Comparison of ENCODE assay signal across 8 cellular contexts in genomic region chr2:70115646-70116442, GRCh38. TPM values are rescaled to one million over a fixed set of nuclear protein-coding genes. Genes with fewer than 3 reads are reported as not detected.
DNase-seq lines count a peak whose midpoint lies in the region; ATAC-seq lines count a peak whose summit lies in the region.

No MANE protein-coding gene starts in this region.

- peaks cover 53% of the 10 kb centered on the region for H3K4me1 Mint-ChIP-seq in activated naive CD8-positive, alpha-beta T cell treated with anti-CD3 and anti-CD28 coated beads for 36 hours

- H3K4me3 ChIP-seq in trophoblast cell (ENCODE audit: low read depth, low read length): no peak overlapping the region

- ATAC-seq in GM18858 (IDR thresholded peaks at IDR 0.05; ENCODE audit: unreplicated experiment): peak; percentile 57
- peak; percentile 66 for ATAC-seq in HG02678 (IDR thresholded peaks at IDR 0.05; ENCODE audit: unreplicated experiment)
- no peak for ATAC-seq in HG03139 (IDR thresholded peaks at IDR 0.05; ENCODE audit: unreplicated experiment)

- no peak overlapping the region for H2AK5ac ChIP-seq in trophoblast cell (ENCODE audit: low read length)

- peaks cover 15 to 30% of the 10 kb centered on the region in 2 experiments for H3K4me1 ChIP-seq in trophoblast cell (ENCODE audit: control insufficient read depth in 1 of 2, insufficient read depth in 2 of 2, low read length in 2 of 2)

- no peak overlapping the region for H3K27ac ChIP-seq in trophoblast cell (ENCODE audit: low read depth, low read length)

- no peak overlapping the region for H3K4me2 ChIP-seq in trophoblast cell (ENCODE audit: low read length)

- no peaks in the 10 kb centered on the region for H3K9me3 Mint-ChIP-seq in activated naive CD8-positive, alpha-beta T cell treated with anti-CD3 and anti-CD28 coated beads for 36 hours

- H2BK12ac ChIP-seq in trophoblast cell (ENCODE audit: low read length): peak overlapping the region; percentile 91

- no peak for DNase-seq in activated naive CD8-positive, alpha-beta T cell treated with anti-CD3 and anti-CD28 coated beads for 36 hours
- DNase-seq in trophoblast cell (peak in 1 of 2 donors; percentile 52), NOMO-1 treated with DMSO at 0.1 percent for 48 hours (lab: John Stamatoyannopoulos, UW; ENCODE audit: unreplicated experiment) (no peak), G401 (ENCODE audit: low spot score) (no peak)
- no peak for DNase-seq in activated effector memory CD4-positive, alpha-beta T cell treated with anti-CD3 and anti-CD28 coated beads, Interleukin-2, amount 50 U/mL, for 16 hours

- H3K23ac ChIP-seq in trophoblast cell (ENCODE audit: low read length): no peak overlapping the region

- peaks cover 12% of the 10 kb centered on the region for H3K79me1 ChIP-seq in trophoblast cell (ENCODE audit: low read length)

- no peak overlapping the region for H2AFZ ChIP-seq in trophoblast cell (ENCODE audit: insufficient read depth, low read length, poor library complexity)

- no peak overlapping the region for H3K14ac ChIP-seq in trophoblast cell (ENCODE audit: low read length)

- no CpG with 5 or more reads among the region's 8 CpGs for WGBS in trophoblast cell (ENCODE audit: extremely low coverage, insufficient coverage, insufficient read length)

- no peaks in the 10 kb centered on the region for H3K79me2 ChIP-seq in trophoblast cell (ENCODE audit: control insufficient read depth, insufficient read depth, low read length, poor library complexity)

- H4K8ac ChIP-seq in trophoblast cell (ENCODE audit: low read depth, low read length): peak overlapping the region; percentile 45

- H4K12ac ChIP-seq in trophoblast cell (ENCODE audit: low read depth, low read length): peak overlapping the region; percentile 38

- H3K9ac ChIP-seq in trophoblast cell (ENCODE audit: low read length): no peak overlapping the region

- in situ Hi-C loops in G401 (cut with HindIII; ENCODE audit: low sequenced_read_pairs): no loop called here

- no peaks in the 10 kb centered on the region for H3K9me3 ChIP-seq in trophoblast cell (ENCODE audit: insufficient read depth, low read depth, low read length)

- H2BK120ac ChIP-seq in trophoblast cell (ENCODE audit: insufficient read depth, low read length, poor library complexity): peak overlapping the region; percentile 38

- H3K27ac Mint-ChIP-seq in activated naive CD8-positive, alpha-beta T cell treated with anti-CD3 and anti-CD28 coated beads for 36 hours: peak overlapping the region; percentile 56

- peak overlapping the region; percentile 63 for H2BK5ac ChIP-seq in trophoblast cell (ENCODE audit: low read depth, low read length, poor library complexity)

- H4K91ac ChIP-seq in trophoblast cell (ENCODE audit: low read depth, low read length): no peak overlapping the region

- H3K27me3 Mint-ChIP-seq in activated naive CD8-positive, alpha-beta T cell treated with anti-CD3 and anti-CD28 coated beads for 36 hours: no peaks in the 10 kb centered on the region

- no peak overlapping the region for H3K4me3 Mint-ChIP-seq in activated naive CD8-positive, alpha-beta T cell treated with anti-CD3 and anti-CD28 coated beads for 36 hours

- H3K18ac ChIP-seq in trophoblast cell (ENCODE audit: low read length): no peak overlapping the region

- no peaks in the 10 kb centered on the region for H3K27me3 ChIP-seq in trophoblast cell (ENCODE audit: insufficient read depth, low read length)

- no peaks in the 10 kb centered on the region for H3K36me3 Mint-ChIP-seq in activated naive CD8-positive, alpha-beta T cell treated with anti-CD3 and anti-CD28 coated beads for 36 hours

- peak overlapping the region; percentile 6 for H3K4ac ChIP-seq in trophoblast cell (ENCODE audit: low read depth, low read length)

- no peaks in the 10 kb centered on the region for H3K36me3 ChIP-seq in trophoblast cell (ENCODE audit: control insufficient read depth in 1 of 2, insufficient read depth in 2 of 2, low read length in 2 of 2)

RNA-seq across cellular contexts. Expression of gene PCBP1, which starts 28.6 kb away (rescaled TPM):
- total RNA-seq in activated naive CD8-positive, alpha-beta T cell treated with anti-CD3 and anti-CD28 coated beads for 36 hours: 100 to 1,000 TPM; 449 to 455 TPM
- 407 and 419 TPM in 2 replicates for polyA plus RNA-seq in trophoblast cell (2013)
- 150 and 167 TPM in 2 replicates for total RNA-seq in G401 (2014; rRNA removed; shearing (Covaris generic))
